In genomic region chr16:21559816-21560215, GRCh38 we compare ENCODE assay signal across 8 cellular contexts. TPM values are rescaled to one million over a fixed set of nuclear protein-coding genes. Genes with fewer than 3 reads are reported as not detected.
DNase-seq lines count a peak whose midpoint lies in the region; ATAC-seq, FAIRE-seq and TF ChIP-seq lines count a peak whose summit lies in the region.
"Not testable (repeated sequence)": the region's sequence is repeated elsewhere in the genome, so short reads cannot be mapped to it uniquely, and the experiment has no call there.

No MANE protein-coding gene starts in this region.

- TF ChIP-seq EP300 in sigmoid colon (IDR thresholded peaks at IDR 0.05); stomach (IDR thresholded peaks at IDR 0.05); transverse colon (IDR thresholded peaks at IDR 0.05; ENCODE audit: low read depth): not testable (repeated sequence)

- not testable (repeated sequence) for H3K79me2 ChIP-seq in GM23338 (replicated peaks; ENCODE audit: insufficient read depth); astrocyte (ENCODE audit: insufficient read depth, low read length)

- H3K9me3 ChIP-seq in astrocyte (ENCODE audit: insufficient read depth, low read depth, low read length); sigmoid colon; stomach; transverse colon: not testable (repeated sequence)

- TF ChIP-seq CTCF in GM23338 (conservative IDR thresholded peaks at IDR 0.05; ENCODE audit: low read depth in 2 of 2); astrocyte (IDR thresholded peaks at IDR 0.05; ENCODE audit: insufficient read depth, low read depth, low read length); sigmoid colon (IDR thresholded peaks at IDR 0.05); stomach (IDR thresholded peaks at IDR 0.05); transverse colon (IDR thresholded peaks at IDR 0.05): not testable (repeated sequence)

- WGBS in sigmoid colon, 2 donors = 92 to 94% methylated on average over 5 of the region's 5 CpGs
- WGBS in stomach, 5 donors = 88 to 95% (median 89%) methylated on average over 5 of the region's 5 CpGs
- WGBS in transverse colon (ENCODE audit: low coverage in 1 of 2), 2 donors = 88 to 94% methylated on average over 5 of the region's 5 CpGs

- not testable (repeated sequence) for TF ChIP-seq POLR2A in sigmoid colon (IDR thresholded peaks at IDR 0.05); stomach (IDR thresholded peaks at IDR 0.05); transverse colon (IDR thresholded peaks at IDR 0.05)

- H3K4me1 Mint-ChIP-seq in GM23338; activated CD4-positive, alpha-beta T cell treated with anti-CD3 and anti-CD28 coated beads for 36 hours; astrocyte (ENCODE audit: low read depth, unreplicated experiment): not testable (repeated sequence)

- H3K4me2 ChIP-seq in GM23338; astrocyte (ENCODE audit: low read length): not testable (repeated sequence)

- peak overlapping the region; percentile 33; the same call in 1 of the 2 replicates for H2AFZ ChIP-seq in GM23338
- H2AFZ ChIP-seq in astrocyte (ENCODE audit: low read depth, low read length) = not testable (repeated sequence)

- not testable (repeated sequence) for ATAC-seq in GM23338; activated CD4-positive, alpha-beta T cell treated with anti-CD3 and anti-CD28 coated beads for 36 hours

- not testable (repeated sequence) for H3K36me3 ChIP-seq in GM23338 (ENCODE audit: insufficient read depth); astrocyte (ENCODE audit: insufficient read depth, low read length); sigmoid colon; stomach; transverse colon

- DNase-seq in GM23338 (ENCODE audit: low spot score); astrocyte (ENCODE audit: low read depth): not testable (repeated sequence)
- peak; percentile 2 for DNase-seq in activated CD4-positive, alpha-beta T cell treated with anti-CD3 and anti-CD28 coated beads for 36 hours
- peak; percentile 27 for DNase-seq in activated effector memory CD4-positive, alpha-beta T cell treated with anti-CD3 and anti-CD28 coated beads, Interleukin-2, amount 50 U/mL, for 16 hours
- peak; percentile 68 for DNase-seq in mesenteric fat pad (ENCODE audit: low spot score)
- DNase-seq in sigmoid colon = peak; percentile 56
- peak; percentile 18 for DNase-seq in stomach
- DNase-seq in transverse colon = peak; percentile 3

- CTCF ChIA-PET in activated CD4-positive, alpha-beta T cell treated with anti-CD3 and anti-CD28 coated beads for 36 hours (lab: Charles Lee) = interaction anchor here (0.6 to 1.3 kb wide), 4 partner anchors 23 to 775 kb away, joined by 3 to 5 read pairs (median 4); no protein-coding TSS in a partner anchor

- H3K36me3 Mint-ChIP-seq in GM23338 (ENCODE audit: low read depth); activated CD4-positive, alpha-beta T cell treated with anti-CD3 and anti-CD28 coated beads for 36 hours (ENCODE audit: low read depth); astrocyte (ENCODE audit: low read depth, unreplicated experiment): not testable (repeated sequence)

- H3K9ac ChIP-seq in astrocyte (ENCODE audit: low read length) = not testable (repeated sequence)

- H4K20me1 ChIP-seq in GM23338 (replicated peaks; ENCODE audit: insufficient read depth); astrocyte (ENCODE audit: insufficient read depth, low read length): not testable (repeated sequence)

- H3K9me2 ChIP-seq in GM23338 (ENCODE audit: insufficient read depth) = not testable (repeated sequence)

- H3K4me3 Mint-ChIP-seq in GM23338; activated CD4-positive, alpha-beta T cell treated with anti-CD3 and anti-CD28 coated beads for 36 hours; astrocyte (ENCODE audit: unreplicated experiment): not testable (repeated sequence)

- not testable (repeated sequence) for H3F3A ChIP-seq in GM23338 (replicated peaks; ENCODE audit: low read depth)

- in situ Hi-C loops in transverse colon (cut with MboI; ENCODE audit: low pct_ligation_motif_present in 1 of 4, low pct_unique_long_range_greater_than_20kb in 1 of 4, low sequenced_read_pairs in 3 of 4) = loop anchor here in 1 of 4 donors (10.0 kb wide), 1 partner anchor 375 kb away; no protein-coding TSS in a partner anchor

- H3K27me3 Mint-ChIP-seq in GM23338 (ENCODE audit: insufficient read depth, low read depth, poor library complexity) (peaks cover 17% of the 10 kb centered on the region), astrocyte (ENCODE audit: low read depth, unreplicated experiment) (peaks cover 37% of the 10 kb centered on the region)
- not testable (repeated sequence) for H3K27me3 Mint-ChIP-seq in activated CD4-positive, alpha-beta T cell treated with anti-CD3 and anti-CD28 coated beads for 36 hours

- not testable (repeated sequence) for H3K27ac ChIP-seq in GM23338 (ENCODE audit: low read depth); astrocyte (ENCODE audit: low read depth, low read length); sigmoid colon; stomach; transverse colon

- not testable (repeated sequence) for H3K27ac Mint-ChIP-seq in GM23338; activated CD4-positive, alpha-beta T cell treated with anti-CD3 and anti-CD28 coated beads for 36 hours
- H3K27ac Mint-ChIP-seq in astrocyte (ENCODE audit: unreplicated experiment) = peak overlapping the region; percentile 21

- not testable (repeated sequence) for H3K9me3 Mint-ChIP-seq in GM23338; activated CD4-positive, alpha-beta T cell treated with anti-CD3 and anti-CD28 coated beads for 36 hours (ENCODE audit: low read depth); astrocyte (ENCODE audit: unreplicated experiment)

- POLR2A ChIA-PET in activated CD4-positive, alpha-beta T cell treated with anti-CD3 and anti-CD28 coated beads for 36 hours (lab: Charles Lee) = interaction anchor here (0.7 kb wide), 2 partner anchors 62 to 141 kb away, joined by 3 to 5 read pairs; no protein-coding TSS in a partner anchor

- not testable (repeated sequence) for FAIRE-seq in astrocyte (lab: Jason Lieb, UNC)

- H3K4me3 ChIP-seq in GM23338; astrocyte (ENCODE audit: insufficient read depth, low read depth, low read length); sigmoid colon; stomach; transverse colon: not testable (repeated sequence)

- H3K27me3 ChIP-seq in GM23338 (ENCODE audit: insufficient read depth); astrocyte (ENCODE audit: insufficient read depth, low read length); sigmoid colon; transverse colon: not testable (repeated sequence)
- H3K27me3 ChIP-seq in stomach = peaks cover 0 to 22% (median 5%) of the 10 kb centered on the region in 3 donors

- H3K4me1 ChIP-seq in GM23338 (ENCODE audit: insufficient read depth); astrocyte (ENCODE audit: insufficient read depth, low read length); sigmoid colon; stomach; transverse colon: not testable (repeated sequence)

- intact Hi-C loops in activated CD4-positive, alpha-beta T cell treated with anti-CD3 and anti-CD28 coated beads for 36 hours (cut with DNase I, micrococcal nuclease) = loop anchor here (5.0 to 10.0 kb wide), 2 partner anchors 55 to 373 kb away; no protein-coding TSS in a partner anchor
- intact Hi-C loops in sigmoid colon (cut with DNase I) (loop anchor here (5.0 to 10.0 kb wide), 3 partner anchors 38 to 405 kb away; partner anchors contain the start of genes DNAH3 and LDAF1), stomach (cut with DNase I; ENCODE audit: low total_unique reads) (loop anchor here (5.0 kb wide), 1 partner anchor 1132 kb away; no protein-coding TSS in a partner anchor), transverse colon (cut with DNase I; ENCODE audit: low total_unique reads) (loop anchor here (5.0 kb wide), 1 partner anchor 368 kb away; no protein-coding TSS in a partner anchor)

RNA-seq across cellular contexts. Expression of gene METTL9, which starts 39.6 kb away (rescaled TPM):
- total RNA-seq in GM23338 (2014; rRNA removed; shearing (Covaris generic)) = 152 and 180 TPM in 2 replicates
- polyA plus RNA-seq in GM23338 (2016; fragmentation: Nextera tagmentation; extraction: Ambion mirVana) (66.4 and 72.5 TPM in 2 replicates), sigmoid colon (10 to 100 TPM; 56.0 to 84.7 (median 82.8) TPM), stomach (10 to 100 TPM; 34.4 to 76.8 (median 63.4) TPM)
- 10 to 100 TPM; 78.3 to 98.0 TPM for total RNA-seq in activated CD4-positive, alpha-beta T cell treated with anti-CD3 and anti-CD28 coated beads for 36 hours
- total RNA-seq in astrocyte (86.6 and 88.1 TPM in 2 replicates), mesenteric fat pad (89.3 TPM), sigmoid colon (100 to 1,000 TPM; 108 to 155 (median 122) TPM), stomach (100 to 1,000 TPM in 3 of 5 donors, 10 to 100 TPM in 2; 82.1 to 879 (median 188) TPM), transverse colon (100 to 1,000 TPM in 1 of 4 donors, 10 to 100 TPM in 3; 41.9 to 116 (median 67.5) TPM)
